In the genomic region with DNA sequence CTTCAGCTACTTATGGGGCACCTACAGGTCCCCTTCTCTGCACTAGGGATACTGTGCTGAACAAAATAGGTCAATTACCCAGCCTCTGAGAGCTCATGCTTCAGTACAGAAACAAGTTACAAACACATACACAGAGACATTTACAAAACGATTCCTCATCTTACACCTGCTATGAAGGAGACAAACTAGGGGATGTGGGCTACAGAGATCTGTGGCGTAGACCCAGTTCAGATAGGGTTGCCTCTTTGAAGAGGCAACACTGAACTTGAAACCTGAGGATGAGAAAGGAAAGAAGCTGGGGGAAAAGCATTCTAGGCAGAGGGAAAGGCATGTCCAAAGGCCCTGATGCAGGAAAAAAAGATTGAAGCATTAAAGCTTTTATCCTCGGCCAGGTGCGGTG, we compare ENCODE assay signal across 18 cellular contexts. TPM values are rescaled to one million over a fixed set of nuclear protein-coding genes. Genes with fewer than 3 reads are reported as not detected.
A peak's percentile ranks its signal among the peaks of the same experiment; 100 is the strongest.
DNase-seq lines count a peak whose midpoint lies in the region; ATAC-seq and TF ChIP-seq lines count a peak whose summit lies in the region.
"Had no signal": no experiment of that assay in that cellular context is flagged by ENCODE, and none has a peak within 500 bp of the region (broad histone marks: within the 10 kb centered on the region; RNA-seq: fewer than 3 reads in every experiment).

No MANE protein-coding gene starts in this region.

- ATAC-seq in activated T-cell treated with anti-CD3 and anti-CD28 coated beads, Interleukin-2, amount 50 U/mL, for 4 hours: peak; percentile 1 to 2
- no peak for ATAC-seq in stimulated activated naive B cell treated with anti-CD40 and anti-IgM and Interleukin-4, amounts not matched to agents 10 μg/mL and 1 μg/mL and 100 μg/mL, for 72 hours (replicated peaks)

- H3K4me3 ChIP-seq in SU-DHL-6 (ENCODE audit: insufficient read depth, low read length, poor library complexity, severe bottlenecking) (no peak overlapping the region), brain microvascular endothelial cell (ENCODE audit: low read depth, low read length) (no peak overlapping the region)
- H3K4me3 ChIP-seq: adrenal gland, lung, thoracic aorta had no signal

- no peaks in the 10 kb centered on the region for H3K9me2 ChIP-seq in SU-DHL-6 (replicated peaks; ENCODE audit: insufficient read depth, low read length)

- no peak for TF ChIP-seq CTCF in SU-DHL-6 (IDR thresholded peaks at IDR 0.05; ENCODE audit: insufficient read depth, low read length, poor library complexity, severe bottlenecking)
- no peak for TF ChIP-seq CTCF in brain microvascular endothelial cell (IDR thresholded peaks at IDR 0.05; ENCODE audit: low read depth, low read length, missing control alignments)

- H3K4me3 Mint-ChIP-seq in activated T-cell treated with anti-CD3 and anti-CD28 coated beads, Interleukin-2, amount 50 U/mL, for 4 hours: peak overlapping the region; percentile 99
- H3K4me3 Mint-ChIP-seq in stimulated activated naive B cell treated with anti-CD40 and anti-IgM and Interleukin-4, amounts not matched to agents 10 μg/mL and 1 μg/mL and 100 μg/mL, for 72 hours: peak overlapping the region; percentile 97 to 99
- H3K4me3 Mint-ChIP-seq: nephron progenitor cell had no signal

- DNase-seq in activated T-cell treated with anti-CD3 and anti-CD28 coated beads, Interleukin-2, amount 50 U/mL, for 4 hours: no peak
- no peak for DNase-seq in activated T-cell treated with anti-CD3 and anti-CD28 coated beads for 4 hours
- DNase-seq in brain microvascular endothelial cell: no peak
- no peak for DNase-seq in stimulated activated naive B cell treated with anti-CD40 and anti-IgM and Interleukin-4, amounts not matched to agents 10 μg/mL and 1 μg/mL and 100 μg/mL, for 72 hours
- DNase-seq in NOMO-1 treated with DMSO at 0.1 percent for 48 hours (lab: John Stamatoyannopoulos, UW; ENCODE audit: unreplicated experiment): no peak
- no peak for DNase-seq in NCI-H146 (lab: John Stamatoyannopoulos, UW)
- DNase-seq in effector CD4-positive, alpha-beta T cell: no peak
- DNase-seq: activated CD8-positive, alpha-beta memory T cell treated with anti-CD3 and anti-CD28 coated beads for 24 hours; adrenal gland; Caco-2; NCI-H1092 treated with DMSO at 0.1 percent for 48 hours; NCI-H2171 treated with DMSO at 0.1 percent for 48 hours; nephron progenitor cell; retina; SHP77 had no signal

- peak overlapping the region; percentile 50 for H3K27ac ChIP-seq in SU-DHL-6 (ENCODE audit: low read depth, low read length)
- peak overlapping the region; percentile 41 for H3K27ac ChIP-seq in brain microvascular endothelial cell
- H3K27ac ChIP-seq: adrenal gland, thoracic aorta had no signal

- no peaks in the 10 kb centered on the region for H4K20me1 ChIP-seq in SU-DHL-6 (ENCODE audit: low read depth, low read length)

- H3F3A ChIP-seq in SU-DHL-6 (ENCODE audit: insufficient read depth): peaks cover 18% of the 10 kb centered on the region

- H3K36me3 ChIP-seq in SU-DHL-6 (ENCODE audit: low read length) (peaks cover 12% of the 10 kb centered on the region), brain microvascular endothelial cell (replicated peaks) (no peaks in the 10 kb centered on the region)
- H3K36me3 ChIP-seq: adrenal gland, thoracic aorta had no signal

- H3K9ac ChIP-seq in SU-DHL-6 (ENCODE audit: low read length): no peak overlapping the region

- no peaks in the 10 kb centered on the region for H3K27me3 ChIP-seq in SU-DHL-6 (ENCODE audit: low read length)
- no peaks in the 10 kb centered on the region for H3K27me3 ChIP-seq in brain microvascular endothelial cell (replicated peaks)

- peaks cover 72% of the 10 kb centered on the region for H3K4me1 Mint-ChIP-seq in activated T-cell treated with anti-CD3 and anti-CD28 coated beads, Interleukin-2, amount 50 U/mL, for 4 hours (ENCODE audit: low read depth)
- H3K4me1 Mint-ChIP-seq in stimulated activated naive B cell treated with anti-CD40 and anti-IgM and Interleukin-4, amounts not matched to agents 10 μg/mL and 1 μg/mL and 100 μg/mL, for 72 hours: peaks cover 51 to 80% of the 10 kb centered on the region in 2 donors

- H3K9me3 ChIP-seq in SU-DHL-6 (ENCODE audit: insufficient read depth, low read length): no peaks in the 10 kb centered on the region
- H3K9me3 ChIP-seq: adrenal gland had no signal

- peak overlapping the region; percentile 96 for H3K27ac Mint-ChIP-seq in stimulated activated naive B cell treated with anti-CD40 and anti-IgM and Interleukin-4, amounts not matched to agents 10 μg/mL and 1 μg/mL and 100 μg/mL, for 72 hours
- H3K27ac Mint-ChIP-seq: nephron progenitor cell had no signal

- H3K79me2 ChIP-seq in SU-DHL-6 (ENCODE audit: insufficient read depth, low read length): peaks cover 39% of the 10 kb centered on the region

- in situ Hi-C loops in brain microvascular endothelial cell (cut with HindIII; ENCODE audit: low pct_ligation_motif_present, low sequenced_read_pairs): no loop called here

- no peak overlapping the region for H2AFZ ChIP-seq in SU-DHL-6 (ENCODE audit: low read depth, low read length, severe bottlenecking)

- H3K9me3 Mint-ChIP-seq in activated T-cell treated with anti-CD3 and anti-CD28 coated beads, Interleukin-2, amount 50 U/mL, for 4 hours: peaks cover 5% of the 10 kb centered on the region
- H3K9me3 Mint-ChIP-seq in stimulated activated naive B cell treated with anti-CD40 and anti-IgM and Interleukin-4, amounts not matched to agents 10 μg/mL and 1 μg/mL and 100 μg/mL, for 72 hours: peaks cover 4% of the 10 kb centered on the region in 2 donors

- peaks cover 65% of the 10 kb centered on the region for H3K36me3 Mint-ChIP-seq in activated T-cell treated with anti-CD3 and anti-CD28 coated beads, Interleukin-2, amount 50 U/mL, for 4 hours (ENCODE audit: insufficient read depth)
- peaks cover 66 to 91% of the 10 kb centered on the region in 2 donors for H3K36me3 Mint-ChIP-seq in stimulated activated naive B cell treated with anti-CD40 and anti-IgM and Interleukin-4, amounts not matched to agents 10 μg/mL and 1 μg/mL and 100 μg/mL, for 72 hours

- no peak overlapping the region for H3K4me2 ChIP-seq in SU-DHL-6 (ENCODE audit: low read depth, low read length, poor library complexity, severe bottlenecking)

- no peaks in the 10 kb centered on the region for H3K27me3 Mint-ChIP-seq in activated T-cell treated with anti-CD3 and anti-CD28 coated beads, Interleukin-2, amount 50 U/mL, for 4 hours (ENCODE audit: low read depth)
- H3K27me3 Mint-ChIP-seq in stimulated activated naive B cell treated with anti-CD40 and anti-IgM and Interleukin-4, amounts not matched to agents 10 μg/mL and 1 μg/mL and 100 μg/mL, for 72 hours: no peaks in the 10 kb centered on the region

RNA-seq across cellular contexts. Expression of gene IL21R, which starts 5.2 kb away (rescaled TPM):
- total RNA-seq in activated T-cell treated with anti-CD3 and anti-CD28 coated beads, Interleukin-2, amount 50 U/mL, for 4 hours: 10 to 100 TPM; 90.7 to 94.9 (median 91.4) TPM

Comparison
In these comparisons a context has a peak if more than half of its experiments do, and no peak if none do; other contexts are left out.
1. ATAC-seq: peak in activated T-cell treated with anti-CD3 and anti-CD28 coated beads, Interleukin-2, amount 50 U/mL, for 4 hours (2 of 2); none in stimulated activated naive B cell treated with anti-CD40 and anti-IgM and Interleukin-4, amounts not matched to agents 10 μg/mL and 1 μg/mL and 100 μg/mL, for 72 hours (0 of 2).